14 cellular contexts compared by ENCODE assay signal in genomic region chr13:39105110-39105509, GRCh38.
DNase-seq lines count a peak whose midpoint lies in the region; ATAC-seq, FAIRE-seq and TF ChIP-seq lines count a peak whose summit lies in the region.
"Had no signal": no experiment of that assay in that cellular context is flagged by ENCODE, and none has a peak within 500 bp of the region (broad histone marks: within the 10 kb centered on the region; RNA-seq: fewer than 3 reads in every experiment).

No MANE protein-coding gene starts in this region.

- no peaks in the 10 kb centered on the region for H3K4me1 ChIP-seq in small intestine (ENCODE audit: control insufficient read depth in 2 of 2, insufficient read depth in 1 of 2, low read depth in 1 of 2, low read length in 1 of 2)
- H3K4me1 ChIP-seq: thyroid gland had no signal

- no peaks in the 10 kb centered on the region for H3K9me3 ChIP-seq in small intestine (ENCODE audit: control insufficient read depth, low read depth)
- H3K9me3 ChIP-seq: thyroid gland had no signal

- no peak overlapping the region for H3K4me3 ChIP-seq in astrocyte of the spinal cord (ENCODE audit: low read depth, low read length)
- H3K4me3 ChIP-seq in small intestine (ENCODE audit: low read depth in 1 of 2, low read length in 2 of 2): no peak overlapping the region
- H3K4me3 ChIP-seq: thyroid gland had no signal

- no peak overlapping the region for H3K27ac ChIP-seq in small intestine (ENCODE audit: low read depth in 1 of 2, low read length in 1 of 2)
- H3K27ac ChIP-seq: thyroid gland had no signal

- FAIRE-seq in small intestine (lab: Jason Lieb, UNC): no peak

- WGBS in small intestine, 3 donors: 25 to 45% (median 32%) methylated on average over 1 of the region's 1 CpG

- DNase-seq in NCI-H2196 (lab: John Stamatoyannopoulos, UW; ENCODE audit: unreplicated experiment) (peak; percentile 12), NCI-H2196 treated with DMSO at 0.1 percent for 48 hours (lab: John Stamatoyannopoulos, UW; ENCODE audit: unreplicated experiment) (no peak), NCI-H2171 treated with DMSO at 0.1 percent for 48 hours (lab: John Stamatoyannopoulos, UW) (peak; percentile 76), astrocyte of the spinal cord (ENCODE audit: low read depth, low spot score) (peak; percentile 2), small intestine (peak; percentile 16), anterior cingulate cortex (lab: John Stamatoyannopoulos, UW) (no peak)
- DNase-seq: 8988T; activated CD4-positive, alpha-beta T cell treated with anti-CD3 and anti-CD28 coated beads, Interleukin-2, amount 10 ng/mL, durations not matched to agents 7 days and 5 days; activated gamma-delta T cell treated with Interleukin-2 at 50 U/mL for 16 hours; IMR-90; thyroid gland had no signal

- TF ChIP-seq CTCF in astrocyte of the spinal cord (IDR thresholded peaks at IDR 0.05; ENCODE audit: low read depth, low read length): no peak

- H3K36me3 ChIP-seq in small intestine (ENCODE audit: control insufficient read depth in 2 of 2, insufficient read depth in 2 of 2, low read length in 2 of 2): no peaks in the 10 kb centered on the region
- H3K36me3 ChIP-seq: thyroid gland had no signal

- H3K27me3 ChIP-seq in small intestine (ENCODE audit: control insufficient read depth in 2 of 2, insufficient read depth in 2 of 2, low read length in 2 of 2): peaks cover 0 to 2% of the 10 kb centered on the region in 2 donors
- H3K27me3 ChIP-seq: thyroid gland had no signal

- ATAC-seq in HG02642 (IDR thresholded peaks at IDR 0.05; ENCODE audit: poor library complexity, unreplicated experiment) (no peak), GM18861 (IDR thresholded peaks at IDR 0.05; ENCODE audit: unreplicated experiment) (no peak)
- ATAC-seq: esophagus mucosa had no signal

- in situ Hi-C loops in astrocyte of the spinal cord (cut with HindIII; ENCODE audit: low sequenced_read_pairs): no loop called here

Comparison
In these comparisons a context has a peak if more than half of its experiments do, and no peak if none do; other contexts are left out.
1. DNase-seq: peak in NCI-H2196 (single experiment), NCI-H2171 treated with DMSO at 0.1 percent for 48 hours (single experiment), astrocyte of the spinal cord (single experiment) and small intestine (single experiment); none in NCI-H2196 treated with DMSO at 0.1 percent for 48 hours (single experiment) and anterior cingulate cortex (0 of 58).